Comparison of ENCODE assay signal across 1 cellular context in genomic region chr16:56519459-56520250, GRCh38.
TF ChIP-seq lines count a peak whose summit lies in the region.

Gene BBS2 (minus strand): TSS chr16:56520024. CDS start chr16:56519862, 162 bp downstream.

TF ChIP-seq in H1, 55 proteins besides CTCF, POLR2A, EP300 and RAD21:
- TF ChIP-seq CHD7 (IDR thresholded peaks at IDR 0.05; ENCODE audit: insufficient replicate concordance, low read length) (no peak), BRCA1 (IDR thresholded peaks at IDR 0.05; ENCODE audit: low read depth, low read length) (no peak), ATF2 (IDR thresholded peaks at IDR 0.05; ENCODE audit: low read length) (no peak), HDAC2 (IDR thresholded peaks at IDR 0.05; ENCODE audit: borderline replicate concordance in 1 of 2, low read depth in 2 of 2, low read length in 2 of 2) (0 out of 4 replicates have a peak, but pooled peaks of 1 of the 2 experiments have one; percentile 56), SP1 (IDR thresholded peaks at IDR 0.05; ENCODE audit: low read depth, low read length) (no peak), NRF1 (IDR thresholded peaks at IDR 0.05; ENCODE audit: low read depth, low read length) (peak; percentile 73), GABPA (IDR thresholded peaks at IDR 0.05; ENCODE audit: borderline replicate concordance, insufficient read depth, low read length) (no peak), TBP (IDR thresholded peaks at IDR 0.05; ENCODE audit: low read depth, low read length) (peak; percentile 44; the same call in 1 of the 2 replicates), HDAC6 (IDR thresholded peaks at IDR 0.05; ENCODE audit: low read depth, low read length) (no peak), FOSL1 (IDR thresholded peaks at IDR 0.05; ENCODE audit: insufficient read depth, low read depth, low read length) (no peak), KDM4A (IDR thresholded peaks at IDR 0.05; ENCODE audit: low read depth, low read length, severe bottlenecking) (peak; percentile 96), ATF3 (IDR thresholded peaks at IDR 0.05; ENCODE audit: insufficient read depth, low read depth, low read length) (0 out of 2 replicates have a peak, but pooled peaks have one; percentile 2), EGR1 (IDR thresholded peaks at IDR 0.05; ENCODE audit: borderline replicate concordance, low read depth, low read length) (no peak), SAP30 (IDR thresholded peaks at IDR 0.05; ENCODE audit: insufficient read depth, insufficient replicate concordance, low read length) (peak; percentile 53), TAF1 (IDR thresholded peaks at IDR 0.05; ENCODE audit: low read depth, low read length) (peak; percentile 72), RXRA (IDR thresholded peaks at IDR 0.05; ENCODE audit: insufficient read depth, low read depth, low read length) (no peak), RBBP5 (IDR thresholded peaks at IDR 0.05; ENCODE audit: borderline replicate concordance, low read depth, low read length) (peak; percentile 81; the same call in 1 of the 2 replicates), SIN3A (conservative IDR thresholded peaks at IDR 0.05 in 1 of 2, IDR thresholded peaks at IDR 0.05 in 1 of 2; ENCODE audit: low read depth in 1 of 2, low read length in 2 of 2) (peak in 1 of 2 experiments; percentile 41; a peak in 1 of 4 replicates), YY1 (IDR thresholded peaks at IDR 0.05; ENCODE audit: low read depth, low read length) (peak; percentile 82), PHF8 (conservative IDR thresholded peaks at IDR 0.05; ENCODE audit: low read depth, low read length) (peak; percentile 69), TAF7 (optimal IDR thresholded peaks at IDR 0.05; ENCODE audit: borderline replicate concordance, low read depth, low read length) (no peak), SP2 (IDR thresholded peaks at IDR 0.05; ENCODE audit: low read length) (no peak), CHD1 (IDR thresholded peaks at IDR 0.05; ENCODE audit: low read depth, low read length) (no peak), SIX5 (IDR thresholded peaks at IDR 0.05; ENCODE audit: low read depth, low read length) (no peak), GTF2F1 (IDR thresholded peaks at IDR 0.05; ENCODE audit: borderline replicate concordance, low read depth, low read length) (no peak), CBX8 (IDR thresholded peaks at IDR 0.05; ENCODE audit: borderline replicate concordance, low read depth, low read length) (no peak), NANOG (IDR thresholded peaks at IDR 0.05; ENCODE audit: insufficient read depth, low read depth, low read length, poor library complexity, severe bottlenecking) (no peak), KDM5A (IDR thresholded peaks at IDR 0.05; ENCODE audit: low read length) (no peak), MAX (IDR thresholded peaks at IDR 0.05) (peak; percentile 43; the same call in 1 of the 2 replicates), RNF2 (IDR thresholded peaks at IDR 0.05; ENCODE audit: borderline replicate concordance, low read depth, low read length, missing control alignments, poor library complexity, severe bottlenecking) (no peak), ASH2L (IDR thresholded peaks at IDR 0.05; ENCODE audit: low read length) (peak; percentile 88)
